In genomic region chr4:73706811-73707210, GRCh38 we compare ENCODE assay signal across 2 cellular contexts.
TF ChIP-seq lines count a peak whose summit lies in the region.

No MANE protein-coding gene starts in this region.

TF ChIP-seq in A549, 52 proteins besides CTCF, POLR2A, EP300 and RAD21 (continued from another document):
- TF ChIP-seq, protein P1, sequence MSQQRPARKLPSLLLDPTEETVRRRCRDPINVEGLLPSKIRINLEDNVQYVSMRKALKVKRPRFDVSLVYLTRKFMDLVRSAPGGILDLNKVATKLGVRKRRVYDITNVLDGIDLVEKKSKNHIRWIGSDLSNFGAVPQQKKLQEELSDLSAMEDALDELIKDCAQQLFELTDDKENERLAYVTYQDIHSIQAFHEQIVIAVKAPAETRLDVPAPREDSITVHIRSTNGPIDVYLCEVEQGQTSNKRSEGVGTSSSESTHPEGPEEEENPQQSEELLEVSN (IDR thresholded peaks at IDR 0.05; ENCODE audit: borderline replicate concordance, low read depth), result no peak
- TF ChIP-seq, protein P2, sequence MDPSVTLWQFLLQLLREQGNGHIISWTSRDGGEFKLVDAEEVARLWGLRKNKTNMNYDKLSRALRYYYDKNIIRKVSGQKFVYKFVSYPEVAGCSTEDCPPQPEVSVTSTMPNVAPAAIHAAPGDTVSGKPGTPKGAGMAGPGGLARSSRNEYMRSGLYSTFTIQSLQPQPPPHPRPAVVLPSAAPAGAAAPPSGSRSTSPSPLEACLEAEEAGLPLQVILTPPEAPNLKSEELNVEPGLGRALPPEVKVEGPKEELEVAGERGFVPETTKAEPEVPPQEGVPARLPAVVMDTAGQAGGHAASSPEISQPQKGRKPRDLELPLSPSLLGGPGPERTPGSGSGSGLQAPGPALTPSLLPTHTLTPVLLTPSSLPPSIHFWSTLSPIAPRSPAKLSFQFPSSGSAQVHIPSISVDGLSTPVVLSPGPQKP (IDR thresholded peaks at IDR 0.05; ENCODE audit: low read depth, low read length), result no peak
- no peak for TF ChIP-seq ZNF302 (CRISPR knock-in tag; IDR thresholded peaks at IDR 0.05)
- TF ChIP-seq, protein P3, sequence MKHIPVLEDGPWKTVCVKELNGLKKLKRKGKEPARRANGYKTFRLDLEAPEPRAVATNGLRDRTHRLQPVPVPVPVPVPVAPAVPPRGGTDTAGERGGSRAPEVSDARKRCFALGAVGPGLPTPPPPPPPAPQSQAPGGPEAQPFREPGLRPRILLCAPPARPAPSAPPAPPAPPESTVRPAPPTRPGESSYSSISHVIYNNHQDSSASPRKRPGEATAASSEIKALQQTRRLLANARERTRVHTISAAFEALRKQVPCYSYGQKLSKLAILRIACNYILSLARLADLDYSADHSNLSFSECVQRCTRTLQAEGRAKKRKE (CRISPR knock-in tag; IDR thresholded peaks at IDR 0.05; ENCODE audit: low read depth), result no peak
- TF ChIP-seq SREBF2 (IDR thresholded peaks at IDR 0.05), result no peak
- no peak for TF ChIP-seq FOXS1 (CRISPR knock-in tag; IDR thresholded peaks at IDR 0.05)
- TF ChIP-seq HOXA7 (CRISPR knock-in tag; IDR thresholded peaks at IDR 0.05), result no peak
- no peak for TF ChIP-seq EHF (CRISPR knock-in tag; IDR thresholded peaks at IDR 0.05)
- TF ChIP-seq ZFP36 (IDR thresholded peaks at IDR 0.05; ENCODE audit: borderline replicate concordance, partially characterized antibody), result no peak

TF ChIP-seq in endothelial cell of umbilical vein, 7 proteins besides CTCF, POLR2A, EP300 and RAD21 (continued from another document):
- TF ChIP-seq POLR2AphosphoS5 (IDR thresholded peaks at IDR 0.05; ENCODE audit: insufficient read depth, low read depth, low read length), result no peak
- TF ChIP-seq JUN (IDR thresholded peaks at IDR 0.05; ENCODE audit: borderline replicate concordance, insufficient read depth, insufficient read length, low read depth), result no peak
